ENCODE assay signal across 8 cellular contexts in genomic region chr16:87278191-87279093, GRCh38. TPM values are rescaled to one million over a fixed set of nuclear protein-coding genes. Genes with fewer than 3 reads are reported as not detected.
A peak's percentile ranks its signal among the peaks of the same experiment; 100 is the strongest.
DNase-seq lines count a peak whose midpoint lies in the region; ATAC-seq, FAIRE-seq and TF ChIP-seq lines count a peak whose summit lies in the region.

No MANE protein-coding gene starts in this region.

- ATAC-seq in mucosa of descending colon (peak; percentile 96), GM19467 (IDR thresholded peaks at IDR 0.05; ENCODE audit: unreplicated experiment) (no peak)

- H3K4me3 ChIP-seq in epithelial cell of esophagus (ENCODE audit: low read length) (no peak overlapping the region), mucosa of descending colon (no peak overlapping the region)

- H3K4me1 Mint-ChIP-seq in activated CD4-positive, alpha-beta T cell treated with anti-CD3 and anti-CD28 coated beads, Interleukin-2, amount 10 ng/mL, durations not matched to agents 7 days and 5 days = peaks cover 18% of the 10 kb centered on the region

- CTCF ChIA-PET in activated CD4-positive, alpha-beta T cell treated with anti-CD3 and anti-CD28 coated beads, Interleukin-2, amount 10 ng/mL, durations not matched to agents 7 days and 5 days (lab: Charles Lee) = interaction anchor here (0.6 to 1.4 kb wide), 4 partner anchors 15 to 576 kb away, joined by 3 to 4 read pairs (median 3); no protein-coding TSS in a partner anchor

- no peaks in the 10 kb centered on the region for H3K9me3 ChIP-seq in mucosa of descending colon

- POLR2A ChIA-PET in activated CD4-positive, alpha-beta T cell treated with anti-CD3 and anti-CD28 coated beads, Interleukin-2, amount 10 ng/mL, durations not matched to agents 7 days and 5 days (lab: Charles Lee) = no interaction called here

- no peaks in the 10 kb centered on the region for H3K36me3 Mint-ChIP-seq in activated CD4-positive, alpha-beta T cell treated with anti-CD3 and anti-CD28 coated beads, Interleukin-2, amount 10 ng/mL, durations not matched to agents 7 days and 5 days (ENCODE audit: low read depth)

- H3K4me1 ChIP-seq in mucosa of descending colon (ENCODE audit: low read depth) = peaks cover 7% of the 10 kb centered on the region

- H3K36me3 ChIP-seq in mucosa of descending colon (ENCODE audit: low read depth) = no peaks in the 10 kb centered on the region

- H3K27ac Mint-ChIP-seq in activated CD4-positive, alpha-beta T cell treated with anti-CD3 and anti-CD28 coated beads, Interleukin-2, amount 10 ng/mL, durations not matched to agents 7 days and 5 days = no peak overlapping the region

- H3K27ac ChIP-seq in substantia nigra (ENCODE audit: low read depth, low read length, poor library complexity, severe bottlenecking) = no peak overlapping the region

- no peak overlapping the region for H3K4me3 Mint-ChIP-seq in activated CD4-positive, alpha-beta T cell treated with anti-CD3 and anti-CD28 coated beads, Interleukin-2, amount 10 ng/mL, durations not matched to agents 7 days and 5 days

- peak; percentile 8 for DNase-seq in GM04503 (ENCODE audit: low read depth)
- DNase-seq in NCI-H146 (lab: John Stamatoyannopoulos, UW) = peak; percentile 17
- peak; percentile 56 for DNase-seq in activated CD4-positive, alpha-beta T cell treated with anti-CD3 and anti-CD28 coated beads, Interleukin-2, amount 10 ng/mL, durations not matched to agents 7 days and 5 days
- DNase-seq in epithelial cell of esophagus (ENCODE audit: low read depth) = peak; percentile 77
- peak; percentile 72 to 82 (median 81) for DNase-seq in mucosa of descending colon
- DNase-seq in substantia nigra (lab: John Stamatoyannopoulos, UW) = peak in 46 of 49 donors; percentile 5 to 82 (median 61)

- intact Hi-C loops in mucosa of descending colon (cut with DNase I, micrococcal nuclease) = loop anchor here in 1 of 2 donors (5.0 kb wide), 1 partner anchor 76 kb away; no protein-coding TSS in a partner anchor

- no peaks in the 10 kb centered on the region for H3K9me3 Mint-ChIP-seq in activated CD4-positive, alpha-beta T cell treated with anti-CD3 and anti-CD28 coated beads, Interleukin-2, amount 10 ng/mL, durations not matched to agents 7 days and 5 days

- no peaks in the 10 kb centered on the region for H3K27me3 Mint-ChIP-seq in activated CD4-positive, alpha-beta T cell treated with anti-CD3 and anti-CD28 coated beads, Interleukin-2, amount 10 ng/mL, durations not matched to agents 7 days and 5 days

- TF ChIP-seq CTCF in epithelial cell of esophagus (IDR thresholded peaks at IDR 0.05; ENCODE audit: insufficient read depth, low read depth, low read length, missing control alignments) = peak; percentile 87
- peak; percentile 69 for TF ChIP-seq CTCF in mucosa of descending colon (IDR thresholded peaks at IDR 0.05)

- peak; percentile 27 for FAIRE-seq in A204.1 (lab: Jason Lieb, UNC)

RNA-seq across cellular contexts. Expression of gene C16orf95, which starts 38.8 kb away (rescaled TPM):
- 1 to 10 TPM; 7.3 to 9.2 TPM for total RNA-seq in activated CD4-positive, alpha-beta T cell treated with anti-CD3 and anti-CD28 coated beads, Interleukin-2, amount 10 ng/mL, durations not matched to agents 7 days and 5 days
- 1 to 10 TPM; 2.5 to 4.2 (median 3.0) TPM for total RNA-seq in mucosa of descending colon

Comparison
In these comparisons a context has a peak if more than half of its experiments do, and no peak if none do; other contexts are left out.
1. DNase-seq: peak in every context shown above with its lines; median percentile 81 in mucosa of descending colon; 77 in epithelial cell of esophagus; 61 in substantia nigra; 56 in activated CD4-positive, alpha-beta T cell treated with anti-CD3 and anti-CD28 coated beads, Interleukin-2, amount 10 ng/mL, durations not matched to agents 7 days and 5 days; 17 in NCI-H146; 8 in GM04503.